ENCODE assay signal across 17 cellular contexts in the genomic region with DNA sequence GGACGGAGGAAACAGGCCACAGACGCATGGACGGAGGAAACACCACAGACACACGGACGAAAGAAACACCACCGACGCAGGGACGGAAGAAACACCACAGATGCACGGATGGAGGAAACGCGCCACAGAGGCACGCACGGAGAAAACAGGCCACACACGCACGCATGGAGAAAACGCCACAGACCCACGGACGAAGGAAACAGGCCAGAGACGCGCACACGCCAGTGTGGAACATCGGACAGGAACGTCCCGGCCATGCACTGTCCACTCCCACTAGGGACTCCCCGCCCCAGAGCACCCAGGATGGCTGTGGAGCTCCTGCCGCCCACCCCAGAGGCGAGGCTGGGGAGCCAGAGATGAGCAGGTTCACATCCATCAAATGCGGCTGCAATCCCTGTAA. TPM values are rescaled to one million over a fixed set of nuclear protein-coding genes. Genes with fewer than 3 reads are reported as not detected.
DNase-seq lines count a peak whose midpoint lies in the region; ATAC-seq and TF ChIP-seq lines count a peak whose summit lies in the region.
"Had no signal": no experiment of that assay in that cellular context is flagged by ENCODE, and none has a peak within 500 bp of the region (broad histone marks: within the 10 kb centered on the region; RNA-seq: fewer than 3 reads in every experiment).

No MANE protein-coding gene starts in this region.

- peak overlapping the region; percentile 22 for H3K27ac ChIP-seq in temporal lobe (ENCODE audit: low read depth, low read length)
- H3K27ac ChIP-seq: C4-2B had no signal

- 0 out of 2 replicates have a peak overlapping the region, but pooled peaks have one; percentile 30 for H3K27ac Mint-ChIP-seq in WTC11
- H3K27ac Mint-ChIP-seq in glutamatergic neuron (ENCODE audit: unreplicated experiment) = peak overlapping the region; percentile 49
- H3K27ac Mint-ChIP-seq in nephron progenitor cell = peak overlapping the region; percentile 28

- peaks cover 14% of the 10 kb centered on the region for H3K9me3 Mint-ChIP-seq in WTC11
- peaks cover 7% of the 10 kb centered on the region for H3K9me3 Mint-ChIP-seq in glutamatergic neuron (ENCODE audit: unreplicated experiment)
- peaks cover 25% of the 10 kb centered on the region for H3K9me3 Mint-ChIP-seq in nephron progenitor cell

- H3K4me1 Mint-ChIP-seq in WTC11 (peaks cover 4% of the 10 kb centered on the region; the same call in 1 of the 2 replicates), glutamatergic neuron (ENCODE audit: low read depth, unreplicated experiment) (peaks cover 9% of the 10 kb centered on the region), nephron progenitor cell (no peaks in the 10 kb centered on the region)

- DNase-seq in WTC11 (ENCODE audit: low spot score) = no peak
- no peak for DNase-seq in glutamatergic neuron
- DNase-seq in nephron progenitor cell = no peak
- no peak for DNase-seq in activated T-cell treated with anti-CD3 and anti-CD28 coated beads, Interleukin-2, amount 50 U/mL, for 48 hours
- DNase-seq in amygdala (lab: John Stamatoyannopoulos, UW) = no peak
- DNase-seq: 8988T, DMS53, GDM1, Kasumi-1, NCI-H1694, NCI-H446, NCI-H526, OCI-M1 had no signal

- POLR2A ChIA-PET in WTC11 (lab: Charles Lee) = no interaction called here

- H3K36me3 Mint-ChIP-seq in WTC11 (peaks cover 7% of the 10 kb centered on the region), glutamatergic neuron (ENCODE audit: unreplicated experiment) (peaks cover 9% of the 10 kb centered on the region), nephron progenitor cell (ENCODE audit: low read depth) (peaks cover 37% of the 10 kb centered on the region)

- TF ChIP-seq CTCF in WTC11 (IDR thresholded peaks at IDR 0.05) (no peak), glutamatergic neuron (IDR thresholded peaks at IDR 0.05; ENCODE audit: partially characterized antibody, unreplicated experiment) (no peak), nephron progenitor cell (IDR thresholded peaks at IDR 0.05) (no peak)

- CTCF ChIA-PET in WTC11 (lab: Charles Lee) = no interaction called here

- no peak overlapping the region for H3K4me3 Mint-ChIP-seq in WTC11
- no peak overlapping the region for H3K4me3 Mint-ChIP-seq in glutamatergic neuron (ENCODE audit: unreplicated experiment)
- H3K4me3 Mint-ChIP-seq in nephron progenitor cell = no peak overlapping the region

- H3K27me3 Mint-ChIP-seq in WTC11 (ENCODE audit: low read depth) (no peaks in the 10 kb centered on the region), glutamatergic neuron (ENCODE audit: unreplicated experiment) (peaks cover 3% of the 10 kb centered on the region), nephron progenitor cell (ENCODE audit: low read depth, poor library complexity) (no peaks in the 10 kb centered on the region)

- ATAC-seq in WTC11 (no peak), HG03108 (IDR thresholded peaks at IDR 0.05; ENCODE audit: unreplicated experiment) (no peak), GM18520 (IDR thresholded peaks at IDR 0.05; ENCODE audit: unreplicated experiment) (no peak)

TF ChIP-seq in WTC11, 78 proteins besides CTCF, POLR2A, EP300 and RAD21 (continues in another document):
- TF ChIP-seq, protein P1, sequence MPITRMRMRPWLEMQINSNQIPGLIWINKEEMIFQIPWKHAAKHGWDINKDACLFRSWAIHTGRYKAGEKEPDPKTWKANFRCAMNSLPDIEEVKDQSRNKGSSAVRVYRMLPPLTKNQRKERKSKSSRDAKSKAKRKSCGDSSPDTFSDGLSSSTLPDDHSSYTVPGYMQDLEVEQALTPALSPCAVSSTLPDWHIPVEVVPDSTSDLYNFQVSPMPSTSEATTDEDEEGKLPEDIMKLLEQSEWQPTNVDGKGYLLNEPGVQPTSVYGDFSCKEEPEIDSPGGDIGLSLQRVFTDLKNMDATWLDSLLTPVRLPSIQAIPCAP (CRISPR knock-in tag; IDR thresholded peaks at IDR 0.05) = no peak
- no peak for TF ChIP-seq GRHL2 (CRISPR knock-in tag; IDR thresholded peaks at IDR 0.05; ENCODE audit: insufficient replicate concordance, severe bottlenecking)
- no peak for TF ChIP-seq GABPB1 (CRISPR knock-in tag; IDR thresholded peaks at IDR 0.05)
- TF ChIP-seq, protein P2, sequence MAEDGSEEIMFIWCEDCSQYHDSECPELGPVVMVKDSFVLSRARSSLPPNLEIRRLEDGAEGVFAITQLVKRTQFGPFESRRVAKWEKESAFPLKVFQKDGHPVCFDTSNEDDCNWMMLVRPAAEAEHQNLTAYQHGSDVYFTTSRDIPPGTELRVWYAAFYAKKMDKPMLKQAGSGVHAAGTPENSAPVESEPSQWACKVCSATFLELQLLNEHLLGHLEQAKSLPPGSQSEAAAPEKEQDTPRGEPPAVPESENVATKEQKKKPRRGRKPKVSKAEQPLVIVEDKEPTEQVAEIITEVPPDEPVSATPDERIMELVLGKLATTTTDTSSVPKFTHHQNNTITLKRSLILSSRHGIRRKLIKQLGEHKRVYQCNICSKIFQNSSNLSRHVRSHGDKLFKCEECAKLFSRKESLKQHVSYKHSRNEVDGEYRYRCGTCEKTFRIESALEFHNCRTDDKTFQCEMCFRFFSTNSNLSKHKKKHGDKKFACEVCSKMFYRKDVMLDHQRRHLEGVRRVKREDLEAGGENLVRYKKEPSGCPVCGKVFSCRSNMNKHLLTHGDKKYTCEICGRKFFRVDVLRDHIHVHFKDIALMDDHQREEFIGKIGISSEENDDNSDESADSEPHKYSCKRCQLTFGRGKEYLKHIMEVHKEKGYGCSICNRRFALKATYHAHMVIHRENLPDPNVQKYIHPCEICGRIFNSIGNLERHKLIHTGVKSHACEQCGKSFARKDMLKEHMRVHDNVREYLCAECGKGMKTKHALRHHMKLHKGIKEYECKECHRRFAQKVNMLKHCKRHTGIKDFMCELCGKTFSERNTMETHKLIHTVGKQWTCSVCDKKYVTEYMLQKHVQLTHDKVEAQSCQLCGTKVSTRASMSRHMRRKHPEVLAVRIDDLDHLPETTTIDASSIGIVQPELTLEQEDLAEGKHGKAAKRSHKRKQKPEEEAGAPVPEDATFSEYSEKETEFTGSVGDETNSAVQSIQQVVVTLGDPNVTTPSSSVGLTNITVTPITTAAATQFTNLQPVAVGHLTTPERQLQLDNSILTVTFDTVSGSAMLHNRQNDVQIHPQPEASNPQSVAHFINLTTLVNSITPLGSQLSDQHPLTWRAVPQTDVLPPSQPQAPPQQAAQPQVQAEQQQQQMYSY (CRISPR knock-in tag; IDR thresholded peaks at IDR 0.05) = no peak
- no peak for TF ChIP-seq MXD4 (CRISPR knock-in tag; IDR thresholded peaks at IDR 0.05; ENCODE audit: borderline replicate concordance)
- TF ChIP-seq NFATC4 (CRISPR knock-in tag; IDR thresholded peaks at IDR 0.05) = no peak
- TF ChIP-seq NFYB (CRISPR knock-in tag; conservative IDR thresholded peaks at IDR 0.05; ENCODE audit: low read depth) = no peak
- TF ChIP-seq SOX15 (CRISPR knock-in tag; IDR thresholded peaks at IDR 0.05) = no peak
- TF ChIP-seq TEAD1 (CRISPR knock-in tag; IDR thresholded peaks at IDR 0.05) = no peak
- no peak for TF ChIP-seq EMX1 (CRISPR knock-in tag; IDR thresholded peaks at IDR 0.05)
- TF ChIP-seq, protein P3, sequence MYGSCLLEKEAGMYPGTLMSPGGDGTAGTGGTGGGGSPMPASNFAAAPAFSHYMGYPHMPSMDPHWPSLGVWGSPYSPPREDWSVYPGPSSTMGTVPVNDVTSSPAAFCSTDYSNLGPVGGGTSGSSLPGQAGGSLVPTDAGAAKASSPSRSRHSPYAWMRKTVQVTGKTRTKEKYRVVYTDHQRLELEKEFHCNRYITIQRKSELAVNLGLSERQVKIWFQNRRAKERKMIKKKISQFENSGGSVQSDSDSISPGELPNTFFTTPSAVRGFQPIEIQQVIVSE (CRISPR knock-in tag; IDR thresholded peaks at IDR 0.05; ENCODE audit: borderline replicate concordance) = no peak
- TF ChIP-seq, protein P4, sequence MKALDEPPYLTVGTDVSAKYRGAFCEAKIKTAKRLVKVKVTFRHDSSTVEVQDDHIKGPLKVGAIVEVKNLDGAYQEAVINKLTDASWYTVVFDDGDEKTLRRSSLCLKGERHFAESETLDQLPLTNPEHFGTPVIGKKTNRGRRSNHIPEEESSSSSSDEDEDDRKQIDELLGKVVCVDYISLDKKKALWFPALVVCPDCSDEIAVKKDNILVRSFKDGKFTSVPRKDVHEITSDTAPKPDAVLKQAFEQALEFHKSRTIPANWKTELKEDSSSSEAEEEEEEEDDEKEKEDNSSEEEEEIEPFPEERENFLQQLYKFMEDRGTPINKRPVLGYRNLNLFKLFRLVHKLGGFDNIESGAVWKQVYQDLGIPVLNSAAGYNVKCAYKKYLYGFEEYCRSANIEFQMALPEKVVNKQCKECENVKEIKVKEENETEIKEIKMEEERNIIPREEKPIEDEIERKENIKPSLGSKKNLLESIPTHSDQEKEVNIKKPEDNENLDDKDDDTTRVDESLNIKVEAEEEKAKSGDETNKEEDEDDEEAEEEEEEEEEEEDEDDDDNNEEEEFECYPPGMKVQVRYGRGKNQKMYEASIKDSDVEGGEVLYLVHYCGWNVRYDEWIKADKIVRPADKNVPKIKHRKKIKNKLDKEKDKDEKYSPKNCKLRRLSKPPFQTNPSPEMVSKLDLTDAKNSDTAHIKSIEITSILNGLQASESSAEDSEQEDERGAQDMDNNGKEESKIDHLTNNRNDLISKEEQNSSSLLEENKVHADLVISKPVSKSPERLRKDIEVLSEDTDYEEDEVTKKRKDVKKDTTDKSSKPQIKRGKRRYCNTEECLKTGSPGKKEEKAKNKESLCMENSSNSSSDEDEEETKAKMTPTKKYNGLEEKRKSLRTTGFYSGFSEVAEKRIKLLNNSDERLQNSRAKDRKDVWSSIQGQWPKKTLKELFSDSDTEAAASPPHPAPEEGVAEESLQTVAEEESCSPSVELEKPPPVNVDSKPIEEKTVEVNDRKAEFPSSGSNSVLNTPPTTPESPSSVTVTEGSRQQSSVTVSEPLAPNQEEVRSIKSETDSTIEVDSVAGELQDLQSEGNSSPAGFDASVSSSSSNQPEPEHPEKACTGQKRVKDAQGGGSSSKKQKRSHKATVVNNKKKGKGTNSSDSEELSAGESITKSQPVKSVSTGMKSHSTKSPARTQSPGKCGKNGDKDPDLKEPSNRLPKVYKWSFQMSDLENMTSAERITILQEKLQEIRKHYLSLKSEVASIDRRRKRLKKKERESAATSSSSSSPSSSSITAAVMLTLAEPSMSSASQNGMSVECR (CRISPR knock-in tag; IDR thresholded peaks at IDR 0.05; ENCODE audit: borderline replicate concordance) = no peak
- TF ChIP-seq, protein P5, sequence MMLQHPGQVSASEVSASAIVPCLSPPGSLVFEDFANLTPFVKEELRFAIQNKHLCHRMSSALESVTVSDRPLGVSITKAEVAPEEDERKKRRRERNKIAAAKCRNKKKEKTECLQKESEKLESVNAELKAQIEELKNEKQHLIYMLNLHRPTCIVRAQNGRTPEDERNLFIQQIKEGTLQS (CRISPR knock-in tag; conservative IDR thresholded peaks at IDR 0.05) = no peak

RNA-seq across cellular contexts. Expression of a gene that starts 17.3 kb away (rescaled TPM):
- total RNA-seq in WTC11 (2021) (10.9 to 11.0 TPM (median 11.0 TPM) in 3 replicates), glutamatergic neuron (ENCODE audit: unreplicated experiment) (52.6 TPM), temporal lobe (46.0 TPM)
